In the genomic region with DNA sequence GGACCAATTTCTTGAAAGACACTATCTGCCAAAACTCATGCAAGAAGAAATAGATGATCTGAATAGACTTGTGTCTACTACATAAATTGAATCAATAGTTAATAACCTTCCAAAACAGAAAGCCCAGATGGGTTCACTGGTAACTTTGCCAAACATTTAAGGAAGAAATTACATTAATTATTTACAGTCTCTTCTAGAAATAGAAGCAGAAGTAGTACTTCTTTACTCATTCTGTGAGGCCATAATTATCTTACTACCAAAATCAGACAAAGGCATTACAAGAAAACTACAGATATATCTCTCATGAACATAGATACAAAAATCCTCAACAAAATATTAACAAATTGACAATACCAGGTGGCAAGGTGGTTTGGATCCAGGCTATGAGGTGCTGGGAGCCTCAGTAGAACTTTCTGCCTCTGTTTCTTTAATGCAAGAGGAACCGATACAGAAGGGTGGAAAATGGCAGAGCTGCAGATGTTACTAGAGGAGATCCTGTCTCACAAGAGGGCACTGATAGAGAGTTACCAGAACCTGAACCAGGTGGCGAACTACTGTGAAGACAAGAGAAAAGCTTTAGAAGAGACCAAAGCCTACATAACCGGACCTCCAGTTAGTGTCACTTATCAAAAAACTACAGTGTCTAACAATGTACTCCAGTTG, we compare ENCODE assay signal across 20 cellular contexts. TPM values are rescaled to one million over a fixed set of nuclear protein-coding genes. Genes with fewer than 3 reads are reported as not detected.
A peak's percentile ranks its signal among the peaks of the same experiment; 100 is the strongest.
DNase-seq lines count a peak whose midpoint lies in the region; ATAC-seq and TF ChIP-seq lines count a peak whose summit lies in the region.
"Had no signal": no experiment of that assay in that cellular context is flagged by ENCODE, and none has a peak within 500 bp of the region (broad histone marks: within the 10 kb centered on the region; RNA-seq: fewer than 3 reads in every experiment).

No MANE protein-coding gene starts in this region.

- H3K4me1 ChIP-seq in Panc1 (ENCODE audit: control insufficient read depth, insufficient read depth, low read length), result peaks cover 13% of the 10 kb centered on the region
- H3K4me1 ChIP-seq in SJCRH30, result peaks cover 26% of the 10 kb centered on the region
- H3K4me1 ChIP-seq in Caco-2, result peaks cover 23% of the 10 kb centered on the region
- H3K4me1 ChIP-seq: body of pancreas had no signal

- ATAC-seq in GM18867 (IDR thresholded peaks at IDR 0.05; ENCODE audit: unreplicated experiment) (peak; percentile 82), GM21447 (IDR thresholded peaks at IDR 0.05; ENCODE audit: unreplicated experiment) (peak; percentile 68), HG03025 (IDR thresholded peaks at IDR 0.05; ENCODE audit: low FRiP score, unreplicated experiment) (peak; percentile 86), Panc1 (no peak)
- ATAC-seq: body of pancreas; gastroesophageal sphincter; stimulated activated effector memory CD8-positive, alpha-beta T cell treated with anti-CD3 and anti-CD28 coated beads, Interleukin-12 subunit alpha, Interleukin-12 subunit beta, amount 100 ng/mL, for 72 hours; T-cell had no signal

- H3K36me3 Mint-ChIP-seq in Caco-2 (ENCODE audit: insufficient read depth, unreplicated experiment), result no peaks in the 10 kb centered on the region
- H3K36me3 Mint-ChIP-seq: stimulated activated effector memory CD8-positive, alpha-beta T cell treated with anti-CD3 and anti-CD28 coated beads, Interleukin-12 subunit alpha, Interleukin-12 subunit beta, amount 100 ng/mL, for 72 hours had no signal

- DNase-seq in Panc1 (ENCODE audit: low read depth, low spot score) (no peak), SJCRH30 (no peak), Caco-2 (no peak), NCI-H1105 treated with DMSO at 0.1 percent for 48 hours (lab: John Stamatoyannopoulos, UW) (no peak), foreskin melanocyte (no peak)
- DNase-seq: activated CD4-positive, alpha-beta T cell treated with anti-CD3 and anti-CD28 coated beads, Interleukin-2, amount 10 ng/mL, durations not matched to agents 7 days and 5 days; activated effector memory CD4-positive, alpha-beta T cell treated with Interleukin-2 at 50 U/mL for 16 hours; AML-193; DMS79; kidney; NCI-H187 treated with DMSO at 0.1 percent for 48 hours; stimulated activated CD4-positive, alpha-beta T cell treated with anti-CD3 and anti-CD28 coated beads, Interleukin-2, amount 100 ng/mL, for 24 hours; T-cell had no signal

- H3K27me3 Mint-ChIP-seq in Caco-2 (ENCODE audit: insufficient read depth, unreplicated experiment), result no peaks in the 10 kb centered on the region
- H3K27me3 Mint-ChIP-seq: activated CD4-positive, alpha-beta T cell treated with anti-CD3 and anti-CD28 coated beads, Interleukin-2, amount 10 ng/mL, durations not matched to agents 7 days and 5 days; T-cell had no signal

- H3K27ac ChIP-seq in Panc1 (ENCODE audit: low read length), result peak overlapping the region; percentile 26; the same call in 1 of the 2 replicates
- H3K27ac ChIP-seq in SJCRH30, result no peak overlapping the region
- H3K27ac ChIP-seq: body of pancreas, gastroesophageal sphincter, KMS-11 had no signal

- in situ Hi-C loops in Panc1 (cut with HindIII; ENCODE audit: low pct_unique_long_range_greater_than_20kb, low sequenced_read_pairs), result no loop called here

- H3K9me3 Mint-ChIP-seq in Caco-2 (ENCODE audit: unreplicated experiment), result peaks cover 6% of the 10 kb centered on the region
- H3K9me3 Mint-ChIP-seq: activated CD4-positive, alpha-beta T cell treated with anti-CD3 and anti-CD28 coated beads, Interleukin-2, amount 10 ng/mL, durations not matched to agents 7 days and 5 days; stimulated activated effector memory CD8-positive, alpha-beta T cell treated with anti-CD3 and anti-CD28 coated beads, Interleukin-12 subunit alpha, Interleukin-12 subunit beta, amount 100 ng/mL, for 72 hours had no signal

- H3K4me3 ChIP-seq in Panc1 (ENCODE audit: low read depth in 2 of 2, low read length in 2 of 2) (no peak overlapping the region), SJCRH30 (no peak overlapping the region), Caco-2 (ENCODE audit: low read depth, low read length) (no peak overlapping the region)
- H3K4me3 ChIP-seq: body of pancreas, gastroesophageal sphincter had no signal

- H3K9me3 ChIP-seq in Panc1 (ENCODE audit: control insufficient read depth, insufficient read depth, low read depth, low read length) (no peaks in the 10 kb centered on the region), SJCRH30 (replicated peaks) (0 out of 2 replicates have a peak, but pooled peaks cover 5% of the 10 kb centered on the region), Caco-2 (peaks cover 4% of the 10 kb centered on the region; the same call in 1 of the 2 replicates)
- H3K9me3 ChIP-seq: body of pancreas, gastroesophageal sphincter had no signal

- H3K27me3 ChIP-seq in Panc1 (ENCODE audit: control insufficient read depth, insufficient read depth, low read length) (no peaks in the 10 kb centered on the region), SJCRH30 (no peaks in the 10 kb centered on the region), Caco-2 (replicated peaks; ENCODE audit: control insufficient read depth, insufficient read depth, low read length) (no peaks in the 10 kb centered on the region)
- H3K27me3 ChIP-seq: body of pancreas, gastroesophageal sphincter had no signal

- CTCF ChIA-PET in Panc1 (lab: Charles Lee), result no interaction called here
- CTCF ChIA-PET in Caco-2 (lab: Charles Lee), result no interaction called here

- H3K36me3 ChIP-seq in Panc1 (ENCODE audit: control insufficient read depth, insufficient read depth, low read length) (no peaks in the 10 kb centered on the region), SJCRH30 (no peaks in the 10 kb centered on the region; the same call in 1 of the 2 replicates), Caco-2 (ENCODE audit: control insufficient read depth, insufficient read depth, low read length) (no peaks in the 10 kb centered on the region)
- H3K36me3 ChIP-seq: gastroesophageal sphincter had no signal

- POLR2A ChIA-PET in Panc1 (lab: Charles Lee), result no interaction called here
- POLR2A ChIA-PET in Caco-2 (lab: Charles Lee), result no interaction called here

- no TSS peak for BruUV-seq in Panc1 (replicated peaks; lab: Mats Ljungman, UMichigan)
- no TSS peak for BruUV-seq in Caco-2 (replicated peaks; lab: Mats Ljungman, UMichigan)

- TF ChIP-seq CTCF in Panc1 (IDR thresholded peaks at IDR 0.05), result no peak
- TF ChIP-seq CTCF in Caco-2 (IDR thresholded peaks at IDR 0.05; ENCODE audit: insufficient read depth in 1 of 2, low read depth in 1 of 2, low read length in 1 of 2, severe bottlenecking in 1 of 2, unreplicated experiment in 1 of 2), result no peak

- H3K27ac Mint-ChIP-seq in Caco-2 (ENCODE audit: unreplicated experiment), result no peak overlapping the region
- H3K27ac Mint-ChIP-seq: activated CD4-positive, alpha-beta T cell treated with anti-CD3 and anti-CD28 coated beads, Interleukin-2, amount 10 ng/mL, durations not matched to agents 7 days and 5 days; stimulated activated effector memory CD8-positive, alpha-beta T cell treated with anti-CD3 and anti-CD28 coated beads, Interleukin-12 subunit alpha, Interleukin-12 subunit beta, amount 100 ng/mL, for 72 hours; T-cell had no signal

- no peak overlapping the region for H3K4me3 Mint-ChIP-seq in Caco-2 (ENCODE audit: unreplicated experiment)
- H3K4me3 Mint-ChIP-seq: activated CD4-positive, alpha-beta T cell treated with anti-CD3 and anti-CD28 coated beads, Interleukin-2, amount 10 ng/mL, durations not matched to agents 7 days and 5 days; stimulated activated effector memory CD8-positive, alpha-beta T cell treated with anti-CD3 and anti-CD28 coated beads, Interleukin-12 subunit alpha, Interleukin-12 subunit beta, amount 100 ng/mL, for 72 hours; T-cell had no signal

- intact Hi-C loops in Panc1 (cut with micrococcal nuclease; ENCODE audit: unreplicated experiment) (no loop called here), Caco-2 (cut with micrococcal nuclease; ENCODE audit: unreplicated experiment) (no loop called here)

- H3K4me1 Mint-ChIP-seq in Caco-2 (ENCODE audit: low read depth, unreplicated experiment), result peaks cover 31% of the 10 kb centered on the region
- H3K4me1 Mint-ChIP-seq: activated CD4-positive, alpha-beta T cell treated with anti-CD3 and anti-CD28 coated beads, Interleukin-2, amount 10 ng/mL, durations not matched to agents 7 days and 5 days; stimulated activated effector memory CD8-positive, alpha-beta T cell treated with anti-CD3 and anti-CD28 coated beads, Interleukin-12 subunit alpha, Interleukin-12 subunit beta, amount 100 ng/mL, for 72 hours; T-cell had no signal

RNA-seq across cellular contexts. Expression of a gene that starts 33.7 kb away (rescaled TPM):
- total RNA-seq in Panc1 (2021; ENCODE audit: unreplicated experiment) (310 TPM), Caco-2 (2022) (130 and 138 TPM in 2 replicates)
- polyA plus RNA-seq in Panc1 (2012; ENCODE audit: insufficient read length), result 139 TPM
- total RNA-seq in SJCRH30 (2014; rRNA removed; shearing (Covaris generic)), result 154 and 178 TPM in 2 replicates
